In the genomic region with DNA sequence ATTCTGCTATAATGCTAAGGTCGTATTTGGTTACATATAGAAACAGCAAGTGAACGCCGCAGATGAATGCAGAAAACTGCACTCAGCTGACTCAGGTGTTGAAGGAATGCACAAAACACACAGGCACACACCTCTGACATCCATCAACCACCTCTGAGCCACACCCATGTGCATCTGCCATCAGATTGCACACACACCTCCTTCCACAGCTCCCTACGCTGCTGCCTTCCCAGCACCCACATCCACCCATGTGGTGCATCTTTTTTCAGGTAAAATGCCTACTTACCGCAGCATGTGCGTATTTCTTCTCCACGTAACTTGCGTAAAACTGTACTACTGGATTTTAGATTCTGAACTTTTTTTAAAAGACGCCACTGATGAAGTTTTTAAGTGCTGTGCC, we compare ENCODE assay signal across 16 cellular contexts. TPM values are rescaled to one million over a fixed set of nuclear protein-coding genes. Genes with fewer than 3 reads are reported as not detected.
DNase-seq lines count a peak whose midpoint lies in the region; ATAC-seq and TF ChIP-seq lines count a peak whose summit lies in the region.
"Had no signal": no experiment of that assay in that cellular context is flagged by ENCODE, and none has a peak within 500 bp of the region (broad histone marks: within the 10 kb centered on the region; RNA-seq: fewer than 3 reads in every experiment).

No MANE protein-coding gene starts in this region.

- no peaks in the 10 kb centered on the region for H3K36me3 ChIP-seq in CD8-positive, alpha-beta T cell (ENCODE audit: insufficient read depth, low read length)
- H3K36me3 ChIP-seq in vagina = no peaks in the 10 kb centered on the region
- H3K36me3 ChIP-seq: Peyer's patch, prostate gland had no signal

- H3K4me1 ChIP-seq in CD8-positive, alpha-beta T cell (ENCODE audit: insufficient read depth, low read length) = peaks cover 86% of the 10 kb centered on the region
- peaks cover 17% of the 10 kb centered on the region for H3K4me1 ChIP-seq in vagina
- H3K4me1 ChIP-seq: prostate gland had no signal

- intact Hi-C loops in CD8-positive, alpha-beta T cell (cut with DNase I, micrococcal nuclease) = loop anchor here in 1 of 2 experiments (5.0 to 10.0 kb wide), 2 partner anchors 586 to 1896 kb away; no protein-coding TSS in a partner anchor
- intact Hi-C loops in vagina (cut with DNase I) = loop anchor here (10.0 kb wide), 2 partner anchors 104 to 266 kb away; a partner anchor contains a TSS

- peaks cover 87% of the 10 kb centered on the region for H3K4me1 Mint-ChIP-seq in CD8-positive, alpha-beta T cell (ENCODE audit: low read depth)
- H3K4me1 Mint-ChIP-seq in natural killer cell treated with Interleukin-12 subunit alpha and Interleukin-12 subunit beta and Interleukin-15 and Interleukin-18, amount 100 ng/mL, for 72 hours (ENCODE audit: low read depth in 2 of 2) = peaks cover 65 to 72% of the 10 kb centered on the region in 2 donors

- peak overlapping the region; percentile 82 for H3K27ac Mint-ChIP-seq in CD8-positive, alpha-beta T cell
- peak overlapping the region; percentile 94 to 97 for H3K27ac Mint-ChIP-seq in natural killer cell treated with Interleukin-12 subunit alpha and Interleukin-12 subunit beta and Interleukin-15 and Interleukin-18, amount 100 ng/mL, for 72 hours

- H3K4me3 ChIP-seq in CD8-positive, alpha-beta T cell (ENCODE audit: low read depth, low read length) = no peak overlapping the region
- no peak overlapping the region for H3K4me3 ChIP-seq in vagina
- H3K4me3 ChIP-seq: mucosa of descending colon, Peyer's patch, prostate gland had no signal

- no peaks in the 10 kb centered on the region for H3K9me3 ChIP-seq in CD8-positive, alpha-beta T cell (ENCODE audit: low read length)
- H3K9me3 ChIP-seq in vagina = no peaks in the 10 kb centered on the region
- H3K9me3 ChIP-seq: mucosa of descending colon, Peyer's patch, prostate gland had no signal

- no peak for TF ChIP-seq POLR2A in vagina (IDR thresholded peaks at IDR 0.05)

- CTCF ChIA-PET in CD8-positive, alpha-beta T cell (lab: Charles Lee) = interaction anchor here (0.8 to 1.9 kb wide), 3 partner anchors 112 to 751 kb away, joined by 3 to 4 read pairs (median 4); no protein-coding TSS in a partner anchor

- H3K27me3 Mint-ChIP-seq in CD8-positive, alpha-beta T cell (ENCODE audit: low read depth) = no peaks in the 10 kb centered on the region
- no peaks in the 10 kb centered on the region for H3K27me3 Mint-ChIP-seq in natural killer cell treated with Interleukin-12 subunit alpha and Interleukin-12 subunit beta and Interleukin-15 and Interleukin-18, amount 100 ng/mL, for 72 hours

- POLR2A ChIA-PET in CD8-positive, alpha-beta T cell (lab: Charles Lee) = interaction anchor here (0.6 to 1.6 kb wide), 6 partner anchors 14 to 114 kb away, joined by 3 to 8 read pairs (median 3); no protein-coding TSS in a partner anchor

- peaks cover 53% of the 10 kb centered on the region for H3K36me3 Mint-ChIP-seq in CD8-positive, alpha-beta T cell
- H3K36me3 Mint-ChIP-seq in natural killer cell treated with Interleukin-12 subunit alpha and Interleukin-12 subunit beta and Interleukin-15 and Interleukin-18, amount 100 ng/mL, for 72 hours = no peaks in the 10 kb centered on the region

- no peaks in the 10 kb centered on the region for H3K27me3 ChIP-seq in CD8-positive, alpha-beta T cell (ENCODE audit: insufficient read depth, low read length)
- H3K27me3 ChIP-seq in vagina = no peaks in the 10 kb centered on the region
- H3K27me3 ChIP-seq: Peyer's patch had no signal

- H3K9me3 Mint-ChIP-seq in CD8-positive, alpha-beta T cell = no peaks in the 10 kb centered on the region
- no peaks in the 10 kb centered on the region for H3K9me3 Mint-ChIP-seq in natural killer cell treated with Interleukin-12 subunit alpha and Interleukin-12 subunit beta and Interleukin-15 and Interleukin-18, amount 100 ng/mL, for 72 hours

- ATAC-seq in CD8-positive, alpha-beta T cell = peak; percentile 46
- ATAC-seq in natural killer cell treated with Interleukin-12 subunit alpha and Interleukin-12 subunit beta and Interleukin-15 and Interleukin-18, amount 100 ng/mL, for 72 hours = no peak
- no peak for ATAC-seq in GM18867 (IDR thresholded peaks at IDR 0.05; ENCODE audit: unreplicated experiment)
- ATAC-seq: mucosa of descending colon had no signal

- no peak for TF ChIP-seq CTCF in CD8-positive, alpha-beta T cell (IDR thresholded peaks at IDR 0.05)
- TF ChIP-seq CTCF in vagina (IDR thresholded peaks at IDR 0.05) = no peak

- peak overlapping the region; percentile 23 for H3K27ac ChIP-seq in CD8-positive, alpha-beta T cell (ENCODE audit: low read depth, low read length)
- H3K27ac ChIP-seq in caudate nucleus (ENCODE audit: low read depth, low read length) (no peak overlapping the region), vagina (no peak overlapping the region)
- H3K27ac ChIP-seq: prostate gland had no signal

- DNase-seq in CD8-positive, alpha-beta T cell = peak in 4 of 7 experiments; percentile 30 to 82 (median 57)
- DNase-seq in T-helper 1 cell = peak in 3 of 5 donors; percentile 24 to 44 (median 37)
- peak in 34 of 61 donors; percentile 15 to 92 (median 54) for DNase-seq in caudate nucleus (lab: John Stamatoyannopoulos, UW)
- no peak for DNase-seq in natural killer cell treated with Interleukin-12 subunit alpha and Interleukin-12 subunit beta and Interleukin-15 and Interleukin-18, amount 100 ng/mL, for 72 hours (ENCODE audit: low spot score)
- no peak for DNase-seq in vagina (ENCODE audit: extremely low spot score in 2 of 2)
- DNase-seq in GDM1 (lab: John Stamatoyannopoulos, UW) = no peak
- DNase-seq in iPS-NIHi7 (ENCODE audit: extremely low spot score) = no peak
- DNase-seq: foreskin fibroblast, mucosa of descending colon, NCI-H1105 treated with DMSO at 0.1 percent for 48 hours, NCI-H446 treated with DMSO at 0.1 percent for 48 hours, Peyer's patch had no signal

- H3K4me3 Mint-ChIP-seq in CD8-positive, alpha-beta T cell = peak overlapping the region; percentile 60
- peak overlapping the region; percentile 90 for H3K4me3 Mint-ChIP-seq in natural killer cell treated with Interleukin-12 subunit alpha and Interleukin-12 subunit beta and Interleukin-15 and Interleukin-18, amount 100 ng/mL, for 72 hours

RNA-seq across cellular contexts. Expression of a gene that starts 7.1 kb away (rescaled TPM):
- total RNA-seq in CD8-positive, alpha-beta T cell = 100 to 1,000 TPM; 172 to 182 TPM
- total RNA-seq in natural killer cell treated with Interleukin-12 subunit alpha and Interleukin-12 subunit beta and Interleukin-15 and Interleukin-18, amount 100 ng/mL, for 72 hours = 100 to 1,000 TPM; 199 to 218 TPM
- total RNA-seq in vagina = 33.9 TPM

RNA-seq across cellular contexts. Expression of a gene that starts 13.0 kb away (rescaled TPM):
- total RNA-seq in CD8-positive, alpha-beta T cell = not detected
- total RNA-seq in natural killer cell treated with Interleukin-12 subunit alpha and Interleukin-12 subunit beta and Interleukin-15 and Interleukin-18, amount 100 ng/mL, for 72 hours = not detected
- not detected for total RNA-seq in vagina
- total RNA-seq: dermis microvascular lymphatic vessel endothelial cell; mucosa of descending colon; Peyer's patch; prostate gland; T-helper 2 cell treated with Interferon-gamma antibody and Interleukin-4, amounts not matched to agents 100 ng/mL and 5 ng/mL, for 36 hours had no signal

Comparison
In these comparisons a context has a peak if more than half of its experiments do, and no peak if none do; other contexts are left out.
1. DNase-seq: peak in CD8-positive, alpha-beta T cell (4 of 7), T-helper 1 cell (3 of 5) and caudate nucleus (34 of 61); none in natural killer cell treated with Interleukin-12 subunit alpha and Interleukin-12 subunit beta and Interleukin-15 and Interleukin-18, amount 100 ng/mL, for 72 hours (single experiment), vagina (0 of 2), GDM1 (single experiment) and iPS-NIHi7 (single experiment).